In the genomic region with DNA sequence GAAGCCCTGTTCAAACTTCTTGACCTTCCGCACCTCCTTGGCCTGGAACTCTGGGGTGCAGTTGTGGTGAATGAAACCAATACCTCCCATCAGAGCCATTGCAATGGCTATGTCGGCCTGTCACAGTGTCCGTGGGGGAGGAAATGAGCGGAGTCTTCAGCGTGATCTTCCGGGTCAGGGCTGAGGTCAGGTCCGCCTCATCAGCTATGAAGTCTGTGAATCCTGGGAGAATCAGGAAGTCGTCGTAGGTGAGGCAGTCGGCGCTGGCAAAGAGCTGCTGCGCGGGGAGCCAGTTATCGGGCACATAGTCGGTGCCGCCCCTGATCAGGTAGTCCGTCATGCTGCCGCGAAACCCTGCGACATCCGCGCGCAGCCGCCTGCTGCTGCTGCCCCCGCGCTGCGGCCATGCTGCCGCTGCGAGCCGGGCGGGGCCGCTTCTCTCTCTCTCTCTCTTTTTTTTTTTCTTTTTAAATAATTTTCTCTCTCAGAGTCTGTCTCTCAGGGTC, we compare ENCODE assay signal across 14 cellular contexts.
DNase-seq lines count a peak whose midpoint lies in the region; ATAC-seq and TF ChIP-seq lines count a peak whose summit lies in the region.
"Had no signal": no experiment of that assay in that cellular context is flagged by ENCODE, and none has a peak within 500 bp of the region (broad histone marks: within the 10 kb centered on the region; RNA-seq: fewer than 3 reads in every experiment).

No MANE protein-coding gene starts in this region.

- no peak for TF ChIP-seq CTCF in CD8-positive, alpha-beta T cell (IDR thresholded peaks at IDR 0.05)
- TF ChIP-seq CTCF in lower lobe of right lung (IDR thresholded peaks at IDR 0.05), result no peak

- no peaks in the 10 kb centered on the region for H3K4me1 ChIP-seq in CD8-positive, alpha-beta T cell (ENCODE audit: insufficient read depth, low read length)
- H3K4me1 ChIP-seq in lower lobe of right lung, result no peaks in the 10 kb centered on the region
- H3K4me1 ChIP-seq: HAP-1, sigmoid colon had no signal

- H3K27me3 ChIP-seq in CD8-positive, alpha-beta T cell (ENCODE audit: insufficient read depth, low read length), result no peaks in the 10 kb centered on the region
- no peaks in the 10 kb centered on the region for H3K27me3 ChIP-seq in lower lobe of right lung (ENCODE audit: low read depth)
- H3K27me3 ChIP-seq: sigmoid colon had no signal

- no peak for ATAC-seq in CD8-positive, alpha-beta T cell
- ATAC-seq in lower lobe of right lung (peak in 1 of 2 donors; percentile 25), HG02610 (IDR thresholded peaks at IDR 0.05; ENCODE audit: unreplicated experiment) (no peak), HG03342 (IDR thresholded peaks at IDR 0.05; ENCODE audit: unreplicated experiment) (no peak)
- ATAC-seq: mucosa of descending colon had no signal

- CTCF ChIA-PET in CD8-positive, alpha-beta T cell (lab: Charles Lee), result no interaction called here
- CTCF ChIA-PET in activated CD4-positive, alpha-beta memory T cell treated with anti-CD3 and anti-CD28 coated beads, Interleukin-2, amount 10 ng/mL, durations not matched to agents 7 days and 5 days (lab: Charles Lee), result no interaction called here

- H3K27me3 Mint-ChIP-seq in CD8-positive, alpha-beta T cell (ENCODE audit: low read depth), result no peaks in the 10 kb centered on the region
- H3K27me3 Mint-ChIP-seq in dendritic cell treated with granulocyte-macrophage colony-stimulating factor and Interleukin-4, amounts not matched to agents 40 ng/mL and 50 ng/mL, for 4 days, result no peaks in the 10 kb centered on the region
- H3K27me3 Mint-ChIP-seq in activated CD4-positive, alpha-beta memory T cell treated with anti-CD3 and anti-CD28 coated beads, Interleukin-2, amount 10 ng/mL, durations not matched to agents 7 days and 5 days, result no peaks in the 10 kb centered on the region

- intact Hi-C loops in CD8-positive, alpha-beta T cell (cut with DNase I, micrococcal nuclease), result no loop called here
- intact Hi-C loops in dendritic cell treated with granulocyte-macrophage colony-stimulating factor and Interleukin-4, amounts not matched to agents 40 ng/mL and 50 ng/mL, for 4 days (cut with micrococcal nuclease), result no loop called here
- intact Hi-C loops in lower lobe of right lung (cut with DNase I), result no loop called here

- no peaks in the 10 kb centered on the region for H3K9me3 Mint-ChIP-seq in CD8-positive, alpha-beta T cell
- peaks cover 31% of the 10 kb centered on the region for H3K9me3 Mint-ChIP-seq in dendritic cell treated with granulocyte-macrophage colony-stimulating factor and Interleukin-4, amounts not matched to agents 40 ng/mL and 50 ng/mL, for 4 days
- no peaks in the 10 kb centered on the region for H3K9me3 Mint-ChIP-seq in activated CD4-positive, alpha-beta memory T cell treated with anti-CD3 and anti-CD28 coated beads, Interleukin-2, amount 10 ng/mL, durations not matched to agents 7 days and 5 days

- no peak overlapping the region for H3K27ac Mint-ChIP-seq in CD8-positive, alpha-beta T cell
- no peak overlapping the region for H3K27ac Mint-ChIP-seq in dendritic cell treated with granulocyte-macrophage colony-stimulating factor and Interleukin-4, amounts not matched to agents 40 ng/mL and 50 ng/mL, for 4 days
- H3K27ac Mint-ChIP-seq in activated CD4-positive, alpha-beta memory T cell treated with anti-CD3 and anti-CD28 coated beads, Interleukin-2, amount 10 ng/mL, durations not matched to agents 7 days and 5 days, result no peak overlapping the region

- no peak overlapping the region for H3K4me3 ChIP-seq in CD8-positive, alpha-beta T cell (ENCODE audit: low read depth, low read length)
- H3K4me3 ChIP-seq in lower lobe of right lung, result peak overlapping the region; percentile 20
- H3K4me3 ChIP-seq: HAP-1, mucosa of descending colon had no signal

- no peaks in the 10 kb centered on the region for H3K36me3 ChIP-seq in CD8-positive, alpha-beta T cell (ENCODE audit: insufficient read depth, low read length)
- no peaks in the 10 kb centered on the region for H3K36me3 ChIP-seq in lower lobe of right lung
- H3K36me3 ChIP-seq: HAP-1, sigmoid colon had no signal

- POLR2A ChIA-PET in CD8-positive, alpha-beta T cell (lab: Charles Lee), result no interaction called here
- POLR2A ChIA-PET in activated CD4-positive, alpha-beta memory T cell treated with anti-CD3 and anti-CD28 coated beads, Interleukin-2, amount 10 ng/mL, durations not matched to agents 7 days and 5 days (lab: Charles Lee), result no interaction called here

- H3K36me3 Mint-ChIP-seq in CD8-positive, alpha-beta T cell, result no peaks in the 10 kb centered on the region
- H3K36me3 Mint-ChIP-seq in dendritic cell treated with granulocyte-macrophage colony-stimulating factor and Interleukin-4, amounts not matched to agents 40 ng/mL and 50 ng/mL, for 4 days (ENCODE audit: low read depth), result no peaks in the 10 kb centered on the region
- H3K36me3 Mint-ChIP-seq in activated CD4-positive, alpha-beta memory T cell treated with anti-CD3 and anti-CD28 coated beads, Interleukin-2, amount 10 ng/mL, durations not matched to agents 7 days and 5 days (ENCODE audit: low read depth), result no peaks in the 10 kb centered on the region

- no peaks in the 10 kb centered on the region for H3K9me3 ChIP-seq in CD8-positive, alpha-beta T cell (ENCODE audit: low read length)
- H3K9me3 ChIP-seq in lower lobe of right lung, result no peaks in the 10 kb centered on the region
- H3K9me3 ChIP-seq: HAP-1, mucosa of descending colon, sigmoid colon had no signal

- no peaks in the 10 kb centered on the region for H3K4me1 Mint-ChIP-seq in CD8-positive, alpha-beta T cell (ENCODE audit: low read depth)
- H3K4me1 Mint-ChIP-seq in dendritic cell treated with granulocyte-macrophage colony-stimulating factor and Interleukin-4, amounts not matched to agents 40 ng/mL and 50 ng/mL, for 4 days (ENCODE audit: low read depth), result no peaks in the 10 kb centered on the region
- no peaks in the 10 kb centered on the region for H3K4me1 Mint-ChIP-seq in activated CD4-positive, alpha-beta memory T cell treated with anti-CD3 and anti-CD28 coated beads, Interleukin-2, amount 10 ng/mL, durations not matched to agents 7 days and 5 days

- peak overlapping the region; percentile 19 for H3K4me3 Mint-ChIP-seq in CD8-positive, alpha-beta T cell
- peak overlapping the region; percentile 22 for H3K4me3 Mint-ChIP-seq in dendritic cell treated with granulocyte-macrophage colony-stimulating factor and Interleukin-4, amounts not matched to agents 40 ng/mL and 50 ng/mL, for 4 days
- no peak overlapping the region for H3K4me3 Mint-ChIP-seq in activated CD4-positive, alpha-beta memory T cell treated with anti-CD3 and anti-CD28 coated beads, Interleukin-2, amount 10 ng/mL, durations not matched to agents 7 days and 5 days

- no peak overlapping the region for H3K27ac ChIP-seq in CD8-positive, alpha-beta T cell (ENCODE audit: low read depth, low read length)
- H3K27ac ChIP-seq in lower lobe of right lung, result no peak overlapping the region
- H3K27ac ChIP-seq: sigmoid colon had no signal

- no peak for DNase-seq in CD8-positive, alpha-beta T cell
- peak; percentile 58 for DNase-seq in NCI-H2227 (lab: John Stamatoyannopoulos, UW; ENCODE audit: unreplicated experiment)
- no peak for DNase-seq in lower lobe of right lung
- no peak for DNase-seq in stimulated activated CD4-positive, alpha-beta T cell treated with anti-CD3 and anti-CD28 coated beads, Interleukin-15, amount 100 ng/mL, for 24 hours
- no peak for DNase-seq in activated CD4-positive, alpha-beta memory T cell treated with anti-CD3 and anti-CD28 coated beads, Interleukin-2, amount 10 ng/mL, durations not matched to agents 7 days and 5 days
- DNase-seq: C1 segment of cervical spinal cord, mucosa of descending colon, NCI-H1930, OCI-M1, sigmoid colon had no signal
